In the genomic region with DNA sequence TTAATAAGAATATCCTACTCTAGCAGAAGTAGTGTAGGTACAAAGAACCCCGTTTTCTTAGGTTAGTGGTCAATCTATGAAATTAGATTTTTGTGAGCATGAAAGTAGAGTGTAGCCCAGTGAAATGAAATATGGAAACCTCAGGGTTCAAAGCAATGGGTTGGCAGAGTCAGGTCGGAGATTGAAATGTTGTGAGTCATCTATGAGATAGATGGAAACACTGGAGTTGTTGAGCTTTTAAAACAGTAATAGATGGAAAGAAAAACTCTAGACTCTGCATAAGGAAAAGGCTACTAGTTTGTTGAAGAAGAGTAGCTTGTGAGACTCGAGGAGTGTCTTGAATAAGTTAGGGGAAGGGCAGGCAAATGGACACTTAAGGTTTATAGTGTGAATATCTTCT, we compare ENCODE assay signal across 18 cellular contexts.
"Had no signal": no experiment of that assay in that cellular context is flagged by ENCODE, and none has a peak within 500 bp of the region (broad histone marks: within the 10 kb centered on the region; RNA-seq: fewer than 3 reads in every experiment).

No MANE protein-coding gene starts in this region.

- H3K79me2 ChIP-seq: parathyroid adenoma had no signal

- DNase-seq: activated CD4-positive, alpha-beta T cell treated with anti-CD3 and anti-CD28 coated beads, Interleukin-2, amount 50 U/mL, for 48 hours; activated CD4-positive, CD25-positive, alpha-beta regulatory T cell treated with anti-CD3 and anti-CD28 coated beads, Interleukin-2, amount 50 U/mL, for 72 hours; activated CD8-positive, alpha-beta memory T cell treated with anti-CD3 and anti-CD28 coated beads, Interleukin-2, amount 10 ng/mL, durations not matched to agents 7 days and 5 days; activated effector memory CD4-positive, alpha-beta T cell treated with anti-CD3 and anti-CD28 coated beads, Interleukin-2, amount 50 U/mL, for 16 hours; activated T-cell treated with anti-CD3 and anti-CD28 coated beads, Interleukin-2, amount 50 U/mL, for 24 hours; effector CD4-positive, alpha-beta T cell; hippocampal formation; kidney glomerular epithelial cell; mesendoderm; retina; small intestine had no signal

- H3K4me3 Mint-ChIP-seq: activated CD8-positive, alpha-beta memory T cell treated with anti-CD3 and anti-CD28 coated beads, Interleukin-2, amount 10 ng/mL, durations not matched to agents 7 days and 5 days; activated T-cell treated with anti-CD3 and anti-CD28 coated beads, Interleukin-2, amount 50 U/mL, for 24 hours; T-helper 2 cell treated with Interferon-gamma antibody and Interleukin-4, amounts not matched to agents 5 μg/mL and 100 μg/mL, for 36 hours had no signal

- H3K27me3 Mint-ChIP-seq: activated CD8-positive, alpha-beta memory T cell treated with anti-CD3 and anti-CD28 coated beads, Interleukin-2, amount 10 ng/mL, durations not matched to agents 7 days and 5 days; activated T-cell treated with anti-CD3 and anti-CD28 coated beads, Interleukin-2, amount 50 U/mL, for 24 hours had no signal

- H3K4me1 ChIP-seq: parathyroid adenoma had no signal

- ATAC-seq: activated CD8-positive, alpha-beta memory T cell treated with anti-CD3 and anti-CD28 coated beads, Interleukin-2, amount 10 ng/mL, durations not matched to agents 7 days and 5 days; activated naive CD4-positive, alpha-beta T cell treated with anti-CD3 and anti-CD28 coated beads, Interleukin-2, amount 50 U/mL, for 72 hours had no signal

- H3K4me3 ChIP-seq: cardiac muscle cell, coronary artery had no signal

- H3K4me1 Mint-ChIP-seq: activated CD8-positive, alpha-beta memory T cell treated with anti-CD3 and anti-CD28 coated beads, Interleukin-2, amount 10 ng/mL, durations not matched to agents 7 days and 5 days had no signal

- H3K27ac ChIP-seq: cardiac muscle cell, coronary artery, parathyroid adenoma had no signal

- H3K27ac Mint-ChIP-seq: activated CD8-positive, alpha-beta memory T cell treated with anti-CD3 and anti-CD28 coated beads, Interleukin-2, amount 10 ng/mL, durations not matched to agents 7 days and 5 days; activated naive CD4-positive, alpha-beta T cell treated with anti-CD3 and anti-CD28 coated beads, Interleukin-2, amount 50 U/mL, for 72 hours; activated T-cell treated with anti-CD3 and anti-CD28 coated beads, Interleukin-2, amount 50 U/mL, for 24 hours; T-helper 2 cell treated with Interferon-gamma antibody and Interleukin-4, amounts not matched to agents 5 μg/mL and 100 μg/mL, for 36 hours had no signal

- H3K9ac ChIP-seq: parathyroid adenoma had no signal

- FAIRE-seq: endothelial cell of umbilical vein, small intestine, urothelium cell line had no signal

- H3K36me3 ChIP-seq: cardiac muscle cell had no signal

- H2AFZ ChIP-seq: parathyroid adenoma had no signal
